8 cellular contexts compared by ENCODE assay signal in the genomic region with DNA sequence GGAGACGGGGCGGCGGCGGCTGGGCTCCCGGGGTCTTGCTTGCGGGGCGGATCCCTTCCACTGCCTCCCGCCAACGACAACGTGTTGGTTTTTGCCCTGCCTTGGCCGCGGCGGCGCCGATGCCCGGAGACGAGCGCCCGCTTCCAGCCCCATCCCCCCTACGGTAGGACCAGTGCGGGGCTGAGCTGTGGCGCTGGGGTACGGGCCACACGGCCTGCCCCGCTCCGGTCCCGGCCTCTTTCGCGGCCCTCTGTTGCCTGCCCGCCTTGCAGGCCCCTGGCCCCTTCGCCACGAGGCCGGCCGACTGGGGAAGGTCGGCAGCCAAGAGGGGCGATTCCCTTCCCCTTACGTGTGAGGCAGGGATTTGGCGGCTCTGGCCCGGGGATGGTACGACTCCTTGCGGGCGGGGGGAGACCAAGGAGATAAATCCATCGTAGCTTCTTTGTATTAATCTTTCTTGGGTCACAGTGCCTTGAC. TPM values are rescaled to one million over a fixed set of nuclear protein-coding genes. Genes with fewer than 3 reads are reported as not detected.
DNase-seq lines count a peak whose midpoint lies in the region; ATAC-seq and TF ChIP-seq lines count a peak whose summit lies in the region.

No MANE protein-coding gene starts in this region.

- no peaks in the 10 kb centered on the region for H3K27me3 Mint-ChIP-seq in activated naive CD8-positive, alpha-beta T cell treated with anti-CD3 and anti-CD28 coated beads, Interleukin-2, amount 50 U/mL, for 24 hours

- no peak for TF ChIP-seq CTCF in OCI-LY1 (IDR thresholded peaks at IDR 0.05; ENCODE audit: low read length)
- no peak for TF ChIP-seq CTCF in prostate gland (IDR thresholded peaks at IDR 0.05)

- no peaks in the 10 kb centered on the region for H3K27me3 ChIP-seq in OCI-LY1 (ENCODE audit: insufficient read depth, low read length)
- no peaks in the 10 kb centered on the region for H3K27me3 ChIP-seq in prostate gland (replicated peaks; ENCODE audit: insufficient read depth)

- H3K4me1 ChIP-seq in OCI-LY1 (ENCODE audit: insufficient read depth, low read length, severe bottlenecking) (peaks cover 58% of the 10 kb centered on the region), prostate gland (replicated peaks) (peaks cover 9% of the 10 kb centered on the region)

- peak overlapping the region; percentile 99 for H3K4me2 ChIP-seq in OCI-LY1 (ENCODE audit: low read length)

- no peak overlapping the region for H2AFZ ChIP-seq in OCI-LY1 (ENCODE audit: low read length)

- H3K36me3 Mint-ChIP-seq in activated naive CD8-positive, alpha-beta T cell treated with anti-CD3 and anti-CD28 coated beads, Interleukin-2, amount 50 U/mL, for 24 hours (ENCODE audit: low read depth), result peaks cover 33% of the 10 kb centered on the region

- peak; percentile 44 for DNase-seq in NK-92 treated with Interleukin-12 subunit alpha and Interleukin-12 subunit beta, amount 100 ng/mL, for 24 hours (lab: John Stamatoyannopoulos, UW)
- DNase-seq in NK-92 (lab: John Stamatoyannopoulos, UW; ENCODE audit: unreplicated experiment), result no peak
- DNase-seq in activated naive CD8-positive, alpha-beta T cell treated with anti-CD3 and anti-CD28 coated beads, Interleukin-2, amount 50 U/mL, for 24 hours, result peak; percentile 42
- peak; percentile 63 for DNase-seq in left cardiac atrium
- peak; percentile 20 for DNase-seq in prostate gland (ENCODE audit: low spot score)
- DNase-seq in GOT3 (lab: John Stamatoyannopoulos, UW), result no peak

- peaks cover 13% of the 10 kb centered on the region; the same call in 1 of the 2 replicates for H4K20me1 ChIP-seq in OCI-LY1 (ENCODE audit: insufficient read depth, low read length)

- peaks cover 53% of the 10 kb centered on the region for H3K4me1 Mint-ChIP-seq in activated naive CD8-positive, alpha-beta T cell treated with anti-CD3 and anti-CD28 coated beads, Interleukin-2, amount 50 U/mL, for 24 hours

- no peak for TF ChIP-seq POLR2A in prostate gland (IDR thresholded peaks at IDR 0.05)

- peak overlapping the region; percentile 90 for H3K9ac ChIP-seq in OCI-LY1 (ENCODE audit: low read length)

- peak; percentile 26 for ATAC-seq in HG02870 (IDR thresholded peaks at IDR 0.05; ENCODE audit: unreplicated experiment)
- ATAC-seq in activated naive CD8-positive, alpha-beta T cell treated with anti-CD3 and anti-CD28 coated beads, Interleukin-2, amount 50 U/mL, for 24 hours, result peak; percentile 33
- ATAC-seq in left cardiac atrium, result peak; percentile 44 to 54

- H3K27ac Mint-ChIP-seq in activated naive CD8-positive, alpha-beta T cell treated with anti-CD3 and anti-CD28 coated beads, Interleukin-2, amount 50 U/mL, for 24 hours, result peak overlapping the region; percentile 92

- H3K9me3 Mint-ChIP-seq in activated naive CD8-positive, alpha-beta T cell treated with anti-CD3 and anti-CD28 coated beads, Interleukin-2, amount 50 U/mL, for 24 hours, result no peaks in the 10 kb centered on the region

- H3K4me3 ChIP-seq in OCI-LY1 (ENCODE audit: low read depth, low read length, poor library complexity, severe bottlenecking) (peak overlapping the region; percentile 91), prostate gland (peak overlapping the region; percentile 98 to 99)

- H3K9me2 ChIP-seq in OCI-LY1 (ENCODE audit: low read depth, low read length), result no peaks in the 10 kb centered on the region

- no peaks in the 10 kb centered on the region for H3F3A ChIP-seq in OCI-LY1 (ENCODE audit: insufficient read depth, low read length)

- H3K9me3 ChIP-seq in OCI-LY1 (ENCODE audit: low read length) (no peaks in the 10 kb centered on the region), prostate gland (no peaks in the 10 kb centered on the region)

- H3K79me2 ChIP-seq in OCI-LY1 (ENCODE audit: insufficient read depth, low read length), result peaks cover 55% of the 10 kb centered on the region

- peaks cover 40% of the 10 kb centered on the region for H3K36me3 ChIP-seq in OCI-LY1 (ENCODE audit: insufficient read depth, low read length)
- no peaks in the 10 kb centered on the region for H3K36me3 ChIP-seq in prostate gland

- intact Hi-C loops in left cardiac atrium (cut with DNase I) (loop anchor here in 1 of 2 donors (5.0 kb wide), 2 partner anchors 92 to 107 kb away; partner anchors contain the start of gene LIMK1), prostate gland (cut with DNase I) (loop anchor here (5.0 kb wide), 2 partner anchors 82 to 107 kb away; no protein-coding TSS in a partner anchor)

- H3K27ac ChIP-seq in OCI-LY1 (ENCODE audit: low read depth, low read length, poor library complexity, severe bottlenecking) (peak overlapping the region; percentile 29), prostate gland (peak overlapping the region; percentile 95 to 97)

- under 1% methylated on average over 42 of the region's 43 CpGs for WGBS in prostate gland

- H3K4me3 Mint-ChIP-seq in activated naive CD8-positive, alpha-beta T cell treated with anti-CD3 and anti-CD28 coated beads, Interleukin-2, amount 50 U/mL, for 24 hours, result peak overlapping the region; percentile 92

RNA-seq across cellular contexts. Expression of gene EIF4H, which starts 0.5 kb away (rescaled TPM):
- total RNA-seq in left cardiac atrium (100 to 1,000 TPM; 163 to 219 TPM), prostate gland (100 to 1,000 TPM; 199 to 252 TPM)

RNA-seq across cellular contexts. Expression of gene LAT2, which starts 35.2 kb away (rescaled TPM):
- total RNA-seq in left cardiac atrium (1 to 10 TPM; 4.2 to 5.6 TPM), prostate gland (1 to 10 TPM; 4.8 to 7.2 TPM)

Comparison
In these comparisons a context has a peak if more than half of its experiments do, and no peak if none do; other contexts are left out.
1. DNase-seq: peak in NK-92 treated with Interleukin-12 subunit alpha and Interleukin-12 subunit beta, amount 100 ng/mL, for 24 hours (single experiment), activated naive CD8-positive, alpha-beta T cell treated with anti-CD3 and anti-CD28 coated beads, Interleukin-2, amount 50 U/mL, for 24 hours (single experiment), left cardiac atrium (single experiment) and prostate gland (single experiment); none in NK-92 (single experiment) and GOT3 (single experiment).
2. Peak in every context shown above with its lines, with median percentiles within 50 percentile points of each other: ATAC-seq.